ENCODE assay signal across 1 cellular context in the genomic region with DNA sequence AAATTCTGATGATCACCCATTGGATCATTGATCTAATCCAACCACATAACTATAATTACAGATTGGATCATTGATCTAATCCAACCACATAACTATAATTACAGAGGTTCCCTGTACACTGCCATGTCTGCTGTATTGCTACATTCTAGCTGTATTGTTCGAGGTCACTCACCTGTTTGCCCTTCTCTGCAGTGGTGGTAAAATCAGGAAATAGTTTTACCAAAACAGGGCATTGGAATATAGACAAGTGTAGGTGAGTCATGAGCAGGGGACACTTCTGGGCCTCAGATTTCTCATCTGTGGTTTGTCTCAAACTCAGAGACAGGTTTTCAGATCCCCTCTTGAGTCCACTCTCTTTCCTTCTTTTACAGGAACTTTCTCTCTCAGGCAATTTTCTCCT.
TF ChIP-seq lines count a peak whose summit lies in the region.

No MANE protein-coding gene starts in this region.

TF ChIP-seq in GM23338, 12 proteins besides CTCF, POLR2A, EP300 and RAD21 (continued from another document):
- TF ChIP-seq, protein P1, sequence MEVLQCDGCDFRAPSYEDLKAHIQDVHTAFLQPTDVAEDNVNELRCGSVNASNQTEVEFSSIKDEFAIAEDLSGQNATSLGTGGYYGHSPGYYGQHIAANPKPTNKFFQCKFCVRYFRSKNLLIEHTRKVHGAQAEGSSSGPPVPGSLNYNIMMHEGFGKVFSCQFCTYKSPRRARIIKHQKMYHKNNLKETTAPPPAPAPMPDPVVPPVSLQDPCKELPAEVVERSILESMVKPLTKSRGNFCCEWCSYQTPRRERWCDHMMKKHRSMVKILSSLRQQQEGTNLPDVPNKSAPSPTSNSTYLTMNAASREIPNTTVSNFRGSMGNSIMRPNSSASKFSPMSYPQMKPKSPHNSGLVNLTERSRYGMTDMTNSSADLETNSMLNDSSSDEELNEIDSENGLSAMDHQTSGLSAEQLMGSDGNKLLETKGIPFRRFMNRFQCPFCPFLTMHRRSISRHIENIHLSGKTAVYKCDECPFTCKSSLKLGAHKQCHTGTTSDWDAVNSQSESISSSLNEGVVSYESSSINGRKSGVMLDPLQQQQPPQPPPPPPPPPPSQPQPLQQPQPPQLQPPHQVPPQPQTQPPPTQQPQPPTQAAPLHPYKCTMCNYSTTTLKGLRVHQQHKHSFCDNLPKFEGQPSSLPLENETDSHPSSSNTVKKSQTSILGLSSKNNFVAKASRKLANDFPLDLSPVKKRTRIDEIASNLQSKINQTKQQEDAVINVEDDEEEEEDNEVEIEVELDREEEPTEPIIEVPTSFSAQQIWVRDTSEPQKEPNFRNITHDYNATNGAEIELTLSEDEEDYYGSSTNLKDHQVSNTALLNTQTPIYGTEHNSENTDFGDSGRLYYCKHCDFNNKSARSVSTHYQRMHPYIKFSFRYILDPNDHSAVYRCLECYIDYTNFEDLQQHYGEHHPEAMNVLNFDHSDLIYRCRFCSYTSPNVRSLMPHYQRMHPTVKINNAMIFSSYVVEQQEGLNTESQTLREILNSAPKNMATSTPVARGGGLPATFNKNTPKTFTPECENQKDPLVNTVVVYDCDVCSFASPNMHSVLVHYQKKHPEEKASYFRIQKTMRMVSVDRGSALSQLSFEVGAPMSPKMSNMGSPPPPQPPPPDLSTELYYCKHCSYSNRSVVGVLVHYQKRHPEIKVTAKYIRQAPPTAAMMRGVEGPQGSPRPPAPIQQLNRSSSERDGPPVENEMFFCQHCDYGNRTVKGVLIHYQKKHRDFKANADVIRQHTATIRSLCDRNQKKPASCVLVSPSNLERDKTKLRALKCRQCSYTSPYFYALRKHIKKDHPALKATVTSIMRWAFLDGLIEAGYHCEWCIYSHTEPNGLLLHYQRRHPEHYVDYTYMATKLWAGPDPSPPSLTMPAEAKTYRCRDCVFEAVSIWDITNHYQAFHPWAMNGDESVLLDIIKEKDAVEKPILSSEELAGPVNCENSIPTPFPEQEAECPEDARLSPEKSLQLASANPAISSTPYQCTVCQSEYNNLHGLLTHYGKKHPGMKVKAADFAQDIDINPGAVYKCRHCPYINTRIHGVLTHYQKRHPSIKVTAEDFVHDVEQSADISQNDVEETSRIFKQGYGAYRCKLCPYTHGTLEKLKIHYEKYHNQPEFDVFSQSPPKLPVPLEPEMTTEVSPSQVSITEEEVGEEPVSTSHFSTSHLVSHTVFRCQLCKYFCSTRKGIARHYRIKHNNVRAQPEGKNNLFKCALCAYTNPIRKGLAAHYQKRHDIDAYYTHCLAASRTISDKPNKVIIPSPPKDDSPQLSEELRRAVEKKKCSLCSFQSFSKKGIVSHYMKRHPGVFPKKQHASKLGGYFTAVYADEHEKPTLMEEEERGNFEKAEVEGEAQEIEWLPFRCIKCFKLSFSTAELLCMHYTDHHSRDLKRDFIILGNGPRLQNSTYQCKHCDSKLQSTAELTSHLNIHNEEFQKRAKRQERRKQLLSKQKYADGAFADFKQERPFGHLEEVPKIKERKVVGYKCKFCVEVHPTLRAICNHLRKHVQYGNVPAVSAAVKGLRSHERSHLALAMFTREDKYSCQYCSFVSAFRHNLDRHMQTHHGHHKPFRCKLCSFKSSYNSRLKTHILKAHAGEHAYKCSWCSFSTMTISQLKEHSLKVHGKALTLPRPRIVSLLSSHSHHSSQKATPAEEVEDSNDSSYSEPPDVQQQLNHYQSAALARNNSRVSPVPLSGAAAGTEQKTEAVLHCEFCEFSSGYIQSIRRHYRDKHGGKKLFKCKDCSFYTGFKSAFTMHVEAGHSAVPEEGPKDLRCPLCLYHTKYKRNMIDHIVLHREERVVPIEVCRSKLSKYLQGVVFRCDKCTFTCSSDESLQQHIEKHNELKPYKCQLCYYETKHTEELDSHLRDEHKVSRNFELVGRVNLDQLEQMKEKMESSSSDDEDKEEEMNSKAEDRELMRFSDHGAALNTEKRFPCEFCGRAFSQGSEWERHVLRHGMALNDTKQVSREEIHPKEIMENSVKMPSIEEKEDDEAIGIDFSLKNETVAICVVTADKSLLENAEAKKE (CRISPR knock-in tag; IDR thresholded peaks at IDR 0.05), result no peak
- TF ChIP-seq ZNF114 (CRISPR knock-in tag; IDR thresholded peaks at IDR 0.05) (no peak), POLR2AphosphoS5 (IDR thresholded peaks at IDR 0.05; ENCODE audit: low read depth) (no peak), JUNB (IDR thresholded peaks at IDR 0.05; ENCODE audit: unreplicated experiment) (no peak), NANOG (IDR thresholded peaks at IDR 0.05; ENCODE audit: borderline replicate concordance) (no peak), CREB1 (CRISPR knock-in tag; IDR thresholded peaks at IDR 0.05; ENCODE audit: low read depth) (no peak), EZH2 (IDR thresholded peaks at IDR 0.05; ENCODE audit: low read depth, unreplicated experiment) (no peak), EZH2phosphoT487 (IDR thresholded peaks at IDR 0.05; ENCODE audit: unreplicated experiment) (no peak), ETS1 (IDR thresholded peaks at IDR 0.05) (no peak), STAT1 (IDR thresholded peaks at IDR 0.05; ENCODE audit: unreplicated experiment) (no peak)
